In the genomic region with DNA sequence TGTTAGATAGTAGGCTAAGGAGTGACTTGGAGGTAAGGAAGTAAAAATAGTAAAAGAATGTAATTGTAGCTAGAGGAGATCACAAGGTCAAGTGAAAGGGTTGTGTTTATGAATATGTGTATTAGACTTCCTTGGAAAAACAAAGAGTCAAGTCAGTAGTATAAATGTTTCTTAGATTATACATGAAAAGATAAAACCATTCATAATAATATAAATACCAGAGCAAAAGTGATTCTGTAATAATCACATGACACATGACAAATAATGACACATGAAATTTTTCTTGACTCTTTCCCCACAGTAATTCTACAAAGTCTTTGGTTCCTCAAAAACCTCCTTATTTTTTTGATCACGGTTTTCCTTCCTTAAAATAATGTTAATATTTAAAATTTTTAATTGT, we compare ENCODE assay signal across 23 cellular contexts. TPM values are rescaled to one million over a fixed set of nuclear protein-coding genes. Genes with fewer than 3 reads are reported as not detected.
DNase-seq lines count a peak whose midpoint lies in the region; TF ChIP-seq lines count a peak whose summit lies in the region.
"Had no signal": no experiment of that assay in that cellular context is flagged by ENCODE, and none has a peak within 500 bp of the region (broad histone marks: within the 10 kb centered on the region; RNA-seq: fewer than 3 reads in every experiment).

No MANE protein-coding gene starts in this region.

- H3K4me3 Mint-ChIP-seq in activated CD4-positive, alpha-beta T cell treated with anti-CD3 and anti-CD28 coated beads, Interleukin-2, amount 10 ng/mL, durations not matched to agents 24 days and 14 days, result no peak overlapping the region
- H3K4me3 Mint-ChIP-seq: CD8-positive, alpha-beta T cell had no signal

- DNase-seq in CD1c-positive myeloid dendritic cell (ENCODE audit: extremely low spot score), result peak; percentile 66
- peak; percentile 10 for DNase-seq in LHCN-M2 (ENCODE audit: low read depth)
- DNase-seq in brain microvascular endothelial cell, result no peak
- DNase-seq in foreskin melanocyte, result peak; percentile 69
- no peak for DNase-seq in GM10248 (ENCODE audit: extremely low spot score)
- no peak for DNase-seq in NCI-H1417 (lab: John Stamatoyannopoulos, UW)
- DNase-seq in activated CD4-positive, alpha-beta T cell treated with anti-CD3 and anti-CD28 coated beads, Interleukin-2, amount 10 ng/mL, durations not matched to agents 24 days and 14 days, result no peak
- DNase-seq: AML-193; CD8-positive, alpha-beta T cell; DMS79 treated with DMSO at 0.1 percent for 48 hours; GOT3; NCI-H1048; NCI-H1417 treated with DMSO at 0.1 percent for 48 hours; NCI-H1694 treated with DMSO at 0.1 percent for 48 hours; NCI-H2081; NCI-H2227 treated with DMSO at 0.1 percent for 48 hours; NCI-H526 treated with DMSO at 0.1 percent for 48 hours; SHP77; SW 1271 had no signal

- H3K27ac Mint-ChIP-seq in activated CD4-positive, alpha-beta T cell treated with anti-CD3 and anti-CD28 coated beads, Interleukin-2, amount 10 ng/mL, durations not matched to agents 24 days and 14 days, result no peak overlapping the region
- H3K27ac Mint-ChIP-seq: CD8-positive, alpha-beta T cell had no signal

- H3K27me3 Mint-ChIP-seq in activated CD4-positive, alpha-beta T cell treated with anti-CD3 and anti-CD28 coated beads, Interleukin-2, amount 10 ng/mL, durations not matched to agents 24 days and 14 days, result no peaks in the 10 kb centered on the region

- H3K36me3 Mint-ChIP-seq in activated CD4-positive, alpha-beta T cell treated with anti-CD3 and anti-CD28 coated beads, Interleukin-2, amount 10 ng/mL, durations not matched to agents 24 days and 14 days (ENCODE audit: low read depth), result peaks cover 2% of the 10 kb centered on the region

- H3K36me3 ChIP-seq in brain microvascular endothelial cell (replicated peaks), result no peaks in the 10 kb centered on the region
- H3K36me3 ChIP-seq: BLaER1 treated with 17β-estradiol and CSF1 and Interleukin-3, amounts not matched to agents 10 nM and 100 nM; HAP-1 had no signal

- POLR2A ChIA-PET in GM10248 (lab: Yijun Ruan, JAX), result no interaction called here

- H3K27ac ChIP-seq in brain microvascular endothelial cell, result peak overlapping the region; percentile 22
- H3K27ac ChIP-seq: KMS-11, RWPE1 had no signal

- no peak for TF ChIP-seq CTCF in brain microvascular endothelial cell (IDR thresholded peaks at IDR 0.05; ENCODE audit: low read depth, low read length, missing control alignments)
- no peak for TF ChIP-seq CTCF in GM10248 (IDR thresholded peaks at IDR 0.05; ENCODE audit: control extremely low read depth, extremely low read depth, low read depth, missing control alignments)

- in situ Hi-C loops in brain microvascular endothelial cell (cut with HindIII; ENCODE audit: low pct_ligation_motif_present, low sequenced_read_pairs), result no loop called here

- no peak overlapping the region for H3K4me3 ChIP-seq in brain microvascular endothelial cell (ENCODE audit: low read depth, low read length)
- H3K4me3 ChIP-seq: BLaER1 treated with 17β-estradiol and CSF1 and Interleukin-3, amounts not matched to agents 10 nM and 100 nM; HAP-1 had no signal

- CTCF ChIA-PET in GM10248 (lab: Yijun Ruan, JAX), result no interaction called here

- H3K4me1 Mint-ChIP-seq in activated CD4-positive, alpha-beta T cell treated with anti-CD3 and anti-CD28 coated beads, Interleukin-2, amount 10 ng/mL, durations not matched to agents 24 days and 14 days, result peaks cover 4% of the 10 kb centered on the region

- intact Hi-C loops in activated CD4-positive, alpha-beta T cell treated with anti-CD3 and anti-CD28 coated beads, Interleukin-2, amount 10 ng/mL, durations not matched to agents 24 days and 14 days (cut with micrococcal nuclease), result no loop called here

- no peaks in the 10 kb centered on the region for H3K27me3 ChIP-seq in brain microvascular endothelial cell (replicated peaks)
- H3K27me3 ChIP-seq: BLaER1 treated with 17β-estradiol and CSF1 and Interleukin-3, amounts not matched to agents 10 nM and 100 nM had no signal

- peaks cover 4% of the 10 kb centered on the region for H3K9me3 Mint-ChIP-seq in activated CD4-positive, alpha-beta T cell treated with anti-CD3 and anti-CD28 coated beads, Interleukin-2, amount 10 ng/mL, durations not matched to agents 24 days and 14 days
- H3K9me3 Mint-ChIP-seq: CD8-positive, alpha-beta T cell had no signal

RNA-seq across cellular contexts. Expression of a gene that starts 56.4 kb away (rescaled TPM):
- total RNA-seq in LHCN-M2 (2014; rRNA removed), result 73.6 and 85.0 TPM in 2 replicates
- polyA plus RNA-seq in LHCN-M2 (2012), result 25.0 TPM
- total RNA-seq in activated CD4-positive, alpha-beta T cell treated with anti-CD3 and anti-CD28 coated beads, Interleukin-2, amount 10 ng/mL, durations not matched to agents 24 days and 14 days, result 186 and 187 TPM in 2 replicates

Comparison
In these comparisons a context has a peak if more than half of its experiments do, and no peak if none do; other contexts are left out.
1. DNase-seq: peak in CD1c-positive myeloid dendritic cell (single experiment), LHCN-M2 (single experiment) and foreskin melanocyte (single experiment); none in brain microvascular endothelial cell (single experiment), GM10248 (single experiment), NCI-H1417 (0 of 3) and activated CD4-positive, alpha-beta T cell treated with anti-CD3 and anti-CD28 coated beads, Interleukin-2, amount 10 ng/mL, durations not matched to agents 24 days and 14 days (single experiment).